2 cellular contexts compared by ENCODE assay signal in the genomic region with DNA sequence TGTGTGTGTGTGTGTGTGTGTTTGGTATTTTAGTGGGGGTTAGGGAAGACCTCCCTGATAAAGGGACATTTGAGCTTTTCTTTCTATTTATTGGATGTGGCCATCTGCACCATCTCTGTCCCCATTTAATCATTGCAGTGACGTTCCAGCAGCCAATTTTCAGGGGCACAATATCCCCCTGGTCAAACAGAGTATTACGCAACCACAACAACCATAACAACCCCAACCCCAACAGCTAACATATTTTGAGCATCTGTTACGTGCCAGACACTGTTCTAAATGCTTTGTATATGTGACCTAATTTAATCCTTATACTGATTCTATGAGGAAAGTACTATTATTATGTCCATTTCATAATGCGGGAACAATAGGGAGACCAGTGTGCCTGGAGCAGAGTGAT.
TF ChIP-seq lines count a peak whose summit lies in the region.

No MANE protein-coding gene starts in this region.

TF ChIP-seq in HepG2, 621 proteins besides CTCF, POLR2A, EP300 and RAD21:
- TF ChIP-seq CEBPB (IDR thresholded peaks at IDR 0.05; ENCODE audit: borderline replicate concordance, low read depth, low read length) = peak; percentile 81
- no peak for TF ChIP-seq ZNF776 (CRISPR knock-in tag; IDR thresholded peaks at IDR 0.05)

TF ChIP-seq in K562, 482 proteins besides CTCF, POLR2A, EP300 and RAD21:
- no peak for TF ChIP-seq KLF13 (tag; IDR thresholded peaks at IDR 0.05; ENCODE audit: borderline replicate concordance, low read depth)
- TF ChIP-seq, protein P1, sequence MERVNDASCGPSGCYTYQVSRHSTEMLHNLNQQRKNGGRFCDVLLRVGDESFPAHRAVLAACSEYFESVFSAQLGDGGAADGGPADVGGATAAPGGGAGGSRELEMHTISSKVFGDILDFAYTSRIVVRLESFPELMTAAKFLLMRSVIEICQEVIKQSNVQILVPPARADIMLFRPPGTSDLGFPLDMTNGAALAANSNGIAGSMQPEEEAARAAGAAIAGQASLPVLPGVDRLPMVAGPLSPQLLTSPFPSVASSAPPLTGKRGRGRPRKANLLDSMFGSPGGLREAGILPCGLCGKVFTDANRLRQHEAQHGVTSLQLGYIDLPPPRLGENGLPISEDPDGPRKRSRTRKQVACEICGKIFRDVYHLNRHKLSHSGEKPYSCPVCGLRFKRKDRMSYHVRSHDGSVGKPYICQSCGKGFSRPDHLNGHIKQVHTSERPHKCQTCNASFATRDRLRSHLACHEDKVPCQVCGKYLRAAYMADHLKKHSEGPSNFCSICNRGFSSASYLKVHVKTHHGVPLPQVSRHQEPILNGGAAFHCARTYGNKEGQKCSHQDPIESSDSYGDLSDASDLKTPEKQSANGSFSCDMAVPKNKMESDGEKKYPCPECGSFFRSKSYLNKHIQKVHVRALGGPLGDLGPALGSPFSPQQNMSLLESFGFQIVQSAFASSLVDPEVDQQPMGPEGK (CRISPR knock-in tag; IDR thresholded peaks at IDR 0.05; ENCODE audit: borderline replicate concordance) = no peak
- TF ChIP-seq CEBPB (tag; IDR thresholded peaks at IDR 0.05) = peak; percentile 30; the same call in 1 of the 2 replicates
- TF ChIP-seq CEBPG (CRISPR knock-in tag; IDR thresholded peaks at IDR 0.05) = no peak
- TF ChIP-seq CEBPG (tag; conservative IDR thresholded peaks at IDR 0.05 in 1 of 2, IDR thresholded peaks at IDR 0.05 in 1 of 2) = peak in 1 of 2 experiments; percentile 49; a peak in 1 of 4 replicates
- TF ChIP-seq NCOA4 (IDR thresholded peaks at IDR 0.05; ENCODE audit: partially characterized antibody) = no peak
- TF ChIP-seq ATF7 (IDR thresholded peaks at IDR 0.05) = no peak
- no peak for TF ChIP-seq CHCHD3 (CRISPR knock-in tag; IDR thresholded peaks at IDR 0.05)
